8 cellular contexts compared by ENCODE assay signal in genomic region chr14:35808658-35809563, GRCh38. TPM values are rescaled to one million over a fixed set of nuclear protein-coding genes. Genes with fewer than 3 reads are reported as not detected.
DNase-seq lines count a peak whose midpoint lies in the region; ATAC-seq and TF ChIP-seq lines count a peak whose summit lies in the region.
"Not testable (repeated sequence)": the region's sequence is repeated elsewhere in the genome, so short reads cannot be mapped to it uniquely, and the experiment has no call there.

Gene RALGAPA1 (minus strand): TSS chr14:35809295. CDS start chr14:35808835, 460 bp downstream.

- H3K9ac ChIP-seq in IMR-90 (ENCODE audit: low read depth, low read length), result peak within 1 kb of the TSS; percentile 82

- H3K4me2 ChIP-seq in IMR-90 (ENCODE audit: low read depth, low read length), result peak within 1 kb of the TSS; percentile 100
- H3K4me2 ChIP-seq in OCI-LY7 (ENCODE audit: low read length), result peak within 1 kb of the TSS; percentile 92

- peak within 1 kb of the TSS; percentile 81; the same call in 1 of the 2 replicates for H4K5ac ChIP-seq in IMR-90 (ENCODE audit: low read depth, low read length)

- DNase-seq in DMS153 (lab: John Stamatoyannopoulos, UW), result peak; percentile 96
- DNase-seq in IMR-90, result peak; percentile 99
- DNase-seq in OCI-LY7 (ENCODE audit: low spot score), result peak; percentile 98
- DNase-seq in activated T-cell treated with anti-CD3 and anti-CD28 coated beads for 24 hours (ENCODE audit: low read depth), result peak; percentile 91
- peak; percentile 60 for DNase-seq in epidermal melanocyte (ENCODE audit: insufficient read length, low spot score)
- peak; percentile 88 for DNase-seq in middle frontal gyrus (ENCODE audit: extremely low spot score, low spot score)
- DNase-seq in stimulated activated CD8-positive, alpha-beta memory T cell treated with anti-CD3 and anti-CD28 coated beads, Interleukin-2, amount 100 ng/mL, for 48 hours (ENCODE audit: low read depth in 2 of 2), result peak; percentile 77 to 87

- peak within 1 kb of the TSS in 1 of 2 experiments; percentile 82; a peak in 2 of 4 replicates for H4K8ac ChIP-seq in IMR-90 (ENCODE audit: low read depth in 2 of 2, low read length in 2 of 2)

- BruUV-seq in IMR-90 (replicated peaks; lab: Mats Ljungman, UMichigan), result TSS peak; percentile 76
- not testable (repeated sequence) for BruUV-seq in OCI-LY7 (replicated peaks; lab: Mats Ljungman, UMichigan)

- not testable (repeated sequence) for H2BK15ac ChIP-seq in IMR-90 (ENCODE audit: low read depth, low read length)

- CTCF ChIA-PET in IMR-90 (lab: Yijun Ruan, JAX), result interaction anchor here (1.0 to 2.9 kb wide), 2 partner anchors 9 to 13 kb away, joined by 5 to 10 read pairs; no protein-coding TSS in a partner anchor
- CTCF ChIA-PET in OCI-LY7 (lab: Charles Lee; ENCODE audit: unreplicated experiment), result not testable (repeated sequence)

- not testable (repeated sequence) for H3K36me3 ChIP-seq in IMR-90 (ENCODE audit: control insufficient read depth, insufficient read depth, low read length); OCI-LY7 (ENCODE audit: insufficient read depth, low read length)

- POLR2A ChIA-PET in IMR-90 (lab: Charles Lee; ENCODE audit: unreplicated experiment), result not testable (repeated sequence)
- POLR2A ChIA-PET in OCI-LY7 (lab: Charles Lee), result interaction anchor here (1.3 to 1.7 kb wide), 4 partner anchors 12 to 19 kb away, joined by 3 to 10 read pairs (median 6); partner anchors contain the start of gene BRMS1L

- H3K27ac ChIP-seq in IMR-90 (ENCODE audit: insufficient read depth, low read length), result peak within 1 kb of the TSS; percentile 91
- H3K27ac ChIP-seq in OCI-LY7 (ENCODE audit: low read depth, low read length, poor library complexity, severe bottlenecking), result peak within 1 kb of the TSS; percentile 83

- H4K91ac ChIP-seq in IMR-90 (ENCODE audit: insufficient read depth, low read depth, low read length), result peak within 1 kb of the TSS; percentile 68; the same call in 1 of the 2 replicates

- in situ Hi-C loops in IMR-90 (cut with MboI; ENCODE audit: low sequenced_read_pairs), result loop anchor here (25.0 kb wide), 1 partner anchor 672 kb away; no protein-coding TSS in a partner anchor

- H3K9me2 ChIP-seq in OCI-LY7 (ENCODE audit: insufficient read depth, low read length), result not testable (repeated sequence)

- H2BK20ac ChIP-seq in IMR-90 (ENCODE audit: low read depth, low read length), result not testable (repeated sequence)

- not testable (repeated sequence) for H3K4me1 ChIP-seq in IMR-90 (ENCODE audit: control insufficient read depth, insufficient read depth, low read length)
- H3K4me1 ChIP-seq in OCI-LY7 (ENCODE audit: insufficient read depth, low read length, poor library complexity, severe bottlenecking), result peaks cover 19% of the 10 kb centered on the region

- peak within 1 kb of the TSS; percentile 35; the same call in 1 of the 2 replicates for H3K18ac ChIP-seq in IMR-90 (ENCODE audit: low read depth, low read length)

- intact Hi-C loops in IMR-90 (cut with micrococcal nuclease) (loop anchor here (5.0 kb wide), 2 partner anchors 62 to 122 kb away; no protein-coding TSS in a partner anchor), OCI-LY7 (cut with micrococcal nuclease; ENCODE audit: unreplicated experiment) (loop anchor here (5.0 kb wide), 2 partner anchors 687 to 762 kb away; partner anchors contain the start of genes FAM177A1, PPP2R3C and PRORP)

- H4K20me1 ChIP-seq in IMR-90 (ENCODE audit: insufficient read depth, low read length), result peaks cover 12% of the 10 kb centered on the region; the same call in 1 of the 2 replicates
- not testable (repeated sequence) for H4K20me1 ChIP-seq in OCI-LY7 (ENCODE audit: insufficient read depth, low read length)

- 0 out of 2 replicates have a peak within 1 kb of the TSS, but pooled peaks have one; percentile 7 for H2AK5ac ChIP-seq in IMR-90 (ENCODE audit: low read depth, low read length)

- H3K9me3 ChIP-seq in IMR-90 (ENCODE audit: control insufficient read depth, insufficient read depth, low read length); OCI-LY7 (ENCODE audit: low read length): not testable (repeated sequence)

- H3K4ac ChIP-seq in IMR-90 (ENCODE audit: low read depth, low read length), result peak within 1 kb of the TSS; percentile 77

- H2AK9ac ChIP-seq in IMR-90 (replicated peaks; ENCODE audit: low read depth, low read length, poor library complexity), result peak within 1 kb of the TSS; percentile 71

- not testable (repeated sequence) for H3K9me1 ChIP-seq in IMR-90 (ENCODE audit: insufficient read depth, low read length)

- whole genome bisulfite sequencing in IMR-90 (ENCODE audit: extremely low coverage in 2 of 2, insufficient read length in 1 of 2), 2 experiments, result 0% methylated on average over 12 of the region's 64 CpGs; no CpG with 5 or more reads in 1 of the 2 experiments

- 0 out of 2 replicates have a peak within 1 kb of the TSS, but pooled peaks have one; percentile 49 for H2BK120ac ChIP-seq in IMR-90 (ENCODE audit: low read depth, low read length)

- peak within 1 kb of the TSS; percentile 51 for H3K56ac ChIP-seq in IMR-90 (ENCODE audit: extremely low read depth, insufficient read depth, low read length)

- peak within 1 kb of the TSS; percentile 55 for H3K14ac ChIP-seq in IMR-90 (replicated peaks; ENCODE audit: low read depth, low read length)

- TF ChIP-seq POLR2A in IMR-90 (IDR thresholded peaks at IDR 0.05; ENCODE audit: low read depth, low read length), result peak; percentile 85

- TF ChIP-seq CTCF in IMR-90 (conservative IDR thresholded peaks at IDR 0.05; ENCODE audit: low read depth, low read length), result peak; percentile 43
- TF ChIP-seq CTCF in OCI-LY7 (conservative IDR thresholded peaks at IDR 0.05; ENCODE audit: low read length), result peak; percentile 41; the same call in 1 of the 2 replicates

- H3K23ac ChIP-seq in IMR-90 (ENCODE audit: low read depth, low read length), result peak within 1 kb of the TSS; percentile 88

- H3K4me3 ChIP-seq in IMR-90 (ENCODE audit: insufficient read depth, low read depth, low read length) (peak within 1 kb of the TSS; percentile 99), OCI-LY7 (ENCODE audit: low read depth, low read length, poor library complexity, severe bottlenecking) (peak within 1 kb of the TSS; percentile 73)

- H2BK5ac ChIP-seq in IMR-90 (ENCODE audit: low read depth, low read length, poor library complexity, severe bottlenecking), result peak within 1 kb of the TSS; percentile 65

- H3K27me3 ChIP-seq in IMR-90 (ENCODE audit: control insufficient read depth, insufficient read depth, low read length), result not testable (repeated sequence)

- ATAC-seq in GM21528 (IDR thresholded peaks at IDR 0.05; ENCODE audit: low FRiP score, unreplicated experiment) (peak; percentile 98), IMR-90 (ENCODE audit: low read depth) (peak; percentile 99)

- H3K79me2 ChIP-seq in OCI-LY7 (ENCODE audit: insufficient read depth, low read depth, low read length), result peaks cover 26% of the 10 kb centered on the region; the same call in 1 of the 2 replicates

- TF ChIP-seq RAD21 in IMR-90 (IDR thresholded peaks at IDR 0.05; ENCODE audit: low read length), result not testable (repeated sequence)

- peaks cover 3 to 21% of the 10 kb centered on the region in 2 experiments for H3K79me1 ChIP-seq in IMR-90 (ENCODE audit: low read depth in 1 of 2, low read length in 2 of 2)

- H2AFZ ChIP-seq in IMR-90 (replicated peaks; ENCODE audit: low read length, poor library complexity), result peak within 1 kb of the TSS; percentile 93
- H2AFZ ChIP-seq in OCI-LY7 (ENCODE audit: low read length), result peak within 1 kb of the TSS; percentile 84

- dilution Hi-C loops in IMR-90 (cut with HindIII; ENCODE audit: low sequenced_read_pairs, unreplicated experiment), result not testable (repeated sequence)

TF ChIP-seq in IMR-90, 13 proteins besides CTCF, POLR2A, EP300 and RAD21:
- peak; percentile 12; the same call in 1 of the 2 replicates for TF ChIP-seq MAZ (IDR thresholded peaks at IDR 0.05; ENCODE audit: borderline replicate concordance, low read depth, low read length)
- TF ChIP-seq RCOR1 (IDR thresholded peaks at IDR 0.05; ENCODE audit: insufficient replicate concordance, low read length), result peak; percentile 42

RNA-seq across cellular contexts. Expression of gene RALGAPA1, which starts in this region (rescaled TPM):
- total RNA-seq in IMR-90 (2012; rRNA removed) (22.5 and 25.6 TPM in 2 replicates), OCI-LY7 (2022) (36.5 and 39.0 TPM in 2 replicates)
- polyA plus RNA-seq in IMR-90 (2012; rRNA removed), result 3.4 and 5.1 TPM in 2 replicates
- polyA plus RNA-seq in IMR-90 (2012; cell fraction: cytosol; rRNA removed), result 0.82 and 0.96 TPM in 2 replicates
- 1.9 and 16.0 TPM in 2 replicates for polyA plus RNA-seq in IMR-90 (2012; cell fraction: nucleus; rRNA removed; ENCODE audit: low replicate concordance)
- 25.5 and 27.6 TPM in 2 replicates for total RNA-seq in OCI-LY7 (2014; rRNA removed; shearing (Covaris generic))

Comparison
In these comparisons a context has a peak if more than half of its experiments do, and no peak if none do; other contexts are left out.
1. Peak in every context shown above with its lines: DNase-seq, ATAC-seq, H3K4me3 ChIP-seq and H3K27ac ChIP-seq.